11 cellular contexts compared by ENCODE assay signal in the genomic region with DNA sequence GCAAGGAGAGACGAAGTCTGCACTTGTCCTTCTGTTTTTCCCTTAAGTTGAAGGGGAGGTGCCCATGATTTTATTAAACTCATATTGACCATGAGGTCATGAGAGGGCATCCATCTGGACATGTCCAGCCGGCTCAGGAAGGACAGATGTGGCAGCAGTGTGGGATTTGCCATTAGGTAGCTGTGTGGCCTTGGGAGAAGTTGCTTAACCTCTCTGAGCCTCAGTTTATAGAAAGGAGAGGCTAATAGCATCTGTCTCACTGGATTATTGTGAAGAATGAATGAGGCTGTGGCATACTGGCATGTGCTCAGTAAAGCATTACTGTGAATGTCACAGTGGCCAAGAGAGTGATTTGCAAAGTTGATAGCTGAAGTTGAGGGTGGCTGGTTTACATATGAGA. TPM values are rescaled to one million over a fixed set of nuclear protein-coding genes. Genes with fewer than 3 reads are reported as not detected.
A peak's percentile ranks its signal among the peaks of the same experiment; 100 is the strongest.
DNase-seq lines count a peak whose midpoint lies in the region; ATAC-seq, FAIRE-seq and TF ChIP-seq lines count a peak whose summit lies in the region.
"Had no signal": no experiment of that assay in that cellular context is flagged by ENCODE, and none has a peak within 500 bp of the region (broad histone marks: within the 10 kb centered on the region; RNA-seq: fewer than 3 reads in every experiment).

No MANE protein-coding gene starts in this region.

- peak overlapping the region; percentile 52 for H3K27ac Mint-ChIP-seq in mesothelial cell of epicardium

- peaks cover 41% of the 10 kb centered on the region for H3K36me3 ChIP-seq in HUES48 (ENCODE audit: control insufficient read depth, insufficient read depth, low read length)
- H3K36me3 ChIP-seq in K562 (ENCODE audit: control insufficient read depth, insufficient read depth, low read length), result peaks cover 46% of the 10 kb centered on the region

- peak overlapping the region; percentile 98 for H3K4me3 Mint-ChIP-seq in mesothelial cell of epicardium

- no TSS peak for BruUV-seq in K562 (replicated peaks; lab: Mats Ljungman, UMichigan)

- no peak for TF ChIP-seq RAD21 in K562 (CRISPR knock-in tag; conservative IDR thresholded peaks at IDR 0.05 in 1 of 2, IDR thresholded peaks at IDR 0.05 in 1 of 2)

- ATAC-seq in K562, result no peak

- in situ Hi-C loops in K562 (cut with MboI), result no loop called here

- TF ChIP-seq CTCF in AG10803 (conservative IDR thresholded peaks at IDR 0.05; ENCODE audit: low read length) (no peak), K562 (IDR thresholded peaks at IDR 0.05 in 2 of 3, conservative IDR thresholded peaks at IDR 0.05 in 1 of 3; ENCODE audit: insufficient read depth in 2 of 3, low read depth in 1 of 3, low read length in 3 of 3) (no peak), mesothelial cell of epicardium (IDR thresholded peaks at IDR 0.05; ENCODE audit: unreplicated experiment) (no peak)

- H3K9me1 ChIP-seq in K562 (ENCODE audit: control insufficient read depth, insufficient read depth, low read length), result peaks cover 3% of the 10 kb centered on the region

- FAIRE-seq in K562 (lab: Jason Lieb, UNC), result no peak

- H3K4me3 ChIP-seq in AG10803 (ENCODE audit: low read length), result peak overlapping the region; percentile 100
- H3K4me3 ChIP-seq in HUES48 (ENCODE audit: low read depth, low read length), result peak overlapping the region; percentile 99
- peak overlapping the region; percentile 99 for H3K4me3 ChIP-seq in K562

- H3K4me1 Mint-ChIP-seq in mesothelial cell of epicardium, result peaks cover 44% of the 10 kb centered on the region

- H3K36me3 Mint-ChIP-seq in mesothelial cell of epicardium, result peaks cover 20% of the 10 kb centered on the region

- H3K9me3 ChIP-seq in HUES48 (ENCODE audit: control insufficient read depth, insufficient read depth, low read length), result no peaks in the 10 kb centered on the region
- no peaks in the 10 kb centered on the region for H3K9me3 ChIP-seq in K562 (replicated peaks; ENCODE audit: control insufficient read depth, insufficient read depth, low read depth, low read length)
- H3K9me3 ChIP-seq: tibial artery had no signal

- no peaks in the 10 kb centered on the region for H3K27me3 Mint-ChIP-seq in mesothelial cell of epicardium (ENCODE audit: low read depth)

- peaks cover 25% of the 10 kb centered on the region for H3K79me2 ChIP-seq in K562 (ENCODE audit: control insufficient read depth, insufficient read depth, low read length)

- 19% methylated on average over 2 of the region's 2 CpGs for WGBS in K562 (ENCODE audit: insufficient coverage, low coverage, missing lambda C conversion rate)

- H3K27ac ChIP-seq in HUES48 (ENCODE audit: low read depth, low read length), result no peak overlapping the region
- H3K27ac ChIP-seq in K562 (ENCODE audit: extremely low read depth, low read depth, low read length), result no peak overlapping the region; the same call in 2 of the 3 replicates

- H3K27me3 ChIP-seq in HUES48 (ENCODE audit: control insufficient read depth, insufficient read depth, low read length) (peaks cover 5% of the 10 kb centered on the region; the same call in 1 of the 2 replicates), K562 (ENCODE audit: control insufficient read depth in 2 of 2, insufficient read depth in 2 of 2, low read length in 2 of 2) (no peaks in the 10 kb centered on the region)
- H3K27me3 ChIP-seq: tibial artery had no signal

- H3K4me2 ChIP-seq in K562 (ENCODE audit: insufficient read depth, low read length), result peak overlapping the region; percentile 97

- H4K20me1 ChIP-seq in K562 (replicated peaks; ENCODE audit: control insufficient read depth, insufficient read depth, low read length), result no peaks in the 10 kb centered on the region

- H3K4me1 ChIP-seq in HUES48 (ENCODE audit: control insufficient read depth, insufficient read depth, low read length), result no peaks in the 10 kb centered on the region
- peaks cover 6% of the 10 kb centered on the region in 2 experiments; a peak in 3 of 5 replicates for H3K4me1 ChIP-seq in K562 (replicated peaks in 1 of 2; ENCODE audit: control insufficient read depth in 2 of 2, insufficient read depth in 2 of 2, low read length in 2 of 2)

- DNase-seq in AG10803 (ENCODE audit: low read depth) (no peak), K562 (ENCODE audit: extremely low read depth in 1 of 4, low spot score in 3 of 4) (no peak), mesothelial cell of epicardium (ENCODE audit: low spot score in 2 of 2, unreplicated experiment in 2 of 2) (no peak), RKO (ENCODE audit: low spot score) (no peak), superior temporal gyrus (ENCODE audit: extremely low spot score) (no peak), NCI-H2171 treated with DMSO at 0.1 percent for 48 hours (lab: John Stamatoyannopoulos, UW) (no peak), HuH-7.5 (ENCODE audit: low spot score) (no peak)
- DNase-seq: NCI-H526 treated with DMSO at 0.1 percent for 48 hours, nucleus accumbens, tibial artery had no signal

- no peaks in the 10 kb centered on the region for H3K9me3 Mint-ChIP-seq in mesothelial cell of epicardium

- H3K9ac ChIP-seq in HUES48 (ENCODE audit: low read depth, low read length) (no peak overlapping the region), K562 (ENCODE audit: insufficient read depth in 1 of 2, low read depth in 2 of 2, low read length in 2 of 2) (peak overlapping the region; percentile 94 to 97; a peak in 2 of 4 replicates)

- no peak for TF ChIP-seq POLR2A in K562 (conservative IDR thresholded peaks at IDR 0.05)

- CTCF ChIA-PET in K562 (lab: Yijun Ruan, JAX; ENCODE audit: low intra/inter-chr PET ratio), result interaction anchor here (2.2 kb wide), 1 partner anchor 203 kb away, joined by 11 read pairs; no protein-coding TSS in a partner anchor

- TF ChIP-seq EP300 in K562 (IDR thresholded peaks at IDR 0.05; ENCODE audit: low read length), result no peak

- POLR2A ChIA-PET in K562 (lab: Yijun Ruan, JAX), result no interaction called here

- no peak overlapping the region for H2AFZ ChIP-seq in K562 (ENCODE audit: low read depth, low read length)

- intact Hi-C loops in K562 (cut with micrococcal nuclease), result loop anchor here (5.0 kb wide), 2 partner anchors 201 to 586 kb away; a partner anchor contains a TSS

TF ChIP-seq in K562, 482 proteins besides CTCF, POLR2A, EP300 and RAD21:
- no peak for TF ChIP-seq HMGN3 (IDR thresholded peaks at IDR 0.05; ENCODE audit: borderline replicate concordance, extremely low read depth, insufficient read length, low read depth, low read length)
- peak; percentile 33 for TF ChIP-seq ZFP36 (IDR thresholded peaks at IDR 0.05; ENCODE audit: low read depth, low read length, partially characterized antibody)
- TF ChIP-seq KAT7 (CRISPR knock-in tag; IDR thresholded peaks at IDR 0.05; ENCODE audit: borderline replicate concordance), result no peak
- no peak for TF ChIP-seq MIER1 (IDR thresholded peaks at IDR 0.05; ENCODE audit: low read depth)

RNA-seq across cellular contexts. Expression of a gene that starts 1.2 kb away (rescaled TPM):
- 12.8 and 27.3 TPM in 2 replicates for total RNA-seq in K562 (2011; cell fraction: chromatin; rRNA removed; ENCODE audit: low replicate concordance)
- 18.2 and 22.8 TPM in 2 replicates for total RNA-seq in K562 (2011; cell fraction: nucleolus; rRNA removed)
- total RNA-seq in K562 (2011; cell fraction: nucleoplasm; rRNA removed), result 14.2 and 16.1 TPM in 2 replicates
- total RNA-seq in K562 (2014; rRNA removed) (12.3 and 13.9 TPM in 2 replicates), K562 (2014; rRNA removed; fragmentation: Illumina TruSeq; extraction: Trizol) (9.2 and 10.3 TPM in 2 replicates), K562 (2015; rRNA removed; fragmentation: Illumina TruSeq; extraction: Trizol) (11.8 and 12.2 TPM in 2 replicates), K562 (2021) (12.8 and 14.1 TPM in 2 replicates), mesothelial cell of epicardium (14.9 to 16.3 TPM (median 15.5 TPM) in 3 replicates)
- polyA plus RNA-seq in K562 (2011; rRNA removed) (6.2 and 7.2 TPM in 2 replicates), K562 (2014; fragmentation: Illumina TruSeq; extraction: Trizol) (13.1 and 13.4 TPM in 2 replicates), K562 (2014; fragmentation: Nextera tagmentation; extraction: Ambion mirVana) (1 to 10 TPM; 5.9 to 6.1 TPM), K562 (2014; rRNA removed) (10.1 and 12.5 TPM in 2 replicates)
- 8.5 and 8.8 TPM in 2 replicates for polyA plus RNA-seq in K562 (2011; cell fraction: cytosol; rRNA removed)
- polyA plus RNA-seq in K562 (2011; cell fraction: nucleus; rRNA removed), result 5.2 and 5.3 TPM in 2 replicates
- polyA plus RNA-seq in K562 (2012), result 6.9 and 11.7 TPM in 2 replicates
- 10.1 and 14.2 TPM in 2 replicates for polyA minus RNA-seq in K562 (2011; rRNA and poly(A)+ RNA removed)
- 3.6 and 6.3 TPM in 2 replicates for polyA minus RNA-seq in K562 (2011; cell fraction: cytosol; rRNA and poly(A)+ RNA removed)
- polyA minus RNA-seq in K562 (2011; cell fraction: nucleus; rRNA and poly(A)+ RNA removed), result 10.9 and 14.9 TPM in 2 replicates

RNA-seq across cellular contexts. Expression of a gene that starts 18.5 kb away (rescaled TPM):
- 1.4 and 2.2 TPM in 2 replicates for total RNA-seq in K562 (2011; cell fraction: chromatin; rRNA removed; ENCODE audit: low replicate concordance)
- total RNA-seq in K562 (2011; cell fraction: nucleolus; rRNA removed), result 0.92 and 2.7 TPM in 2 replicates
- 0.51 and 1.5 TPM in 2 replicates for total RNA-seq in K562 (2011; cell fraction: nucleoplasm; rRNA removed)
- 0.04 TPM in 1 of 2 replicates, not detected in the other for total RNA-seq in K562 (2014; rRNA removed)
- 0.06 TPM in 1 of 2 replicates, not detected in the other for total RNA-seq in K562 (2014; rRNA removed; fragmentation: Illumina TruSeq; extraction: Trizol)
- not detected in 2 replicates for total RNA-seq in K562 (2015; rRNA removed; fragmentation: Illumina TruSeq; extraction: Trizol)
- total RNA-seq in K562 (2021), result 0.27 and 0.34 TPM in 2 replicates
- 0.31 and 0.35 TPM in 2 replicates for polyA plus RNA-seq in K562 (2011; rRNA removed)
- 0.44 and 0.51 TPM in 2 replicates for polyA plus RNA-seq in K562 (2011; cell fraction: cytosol; rRNA removed)
- 0.20 and 0.70 TPM in 2 replicates for polyA plus RNA-seq in K562 (2011; cell fraction: nucleus; rRNA removed)
- 0.25 and 0.60 TPM in 2 replicates for polyA plus RNA-seq in K562 (2012)
- 0.11 and 0.39 TPM in 2 replicates for polyA plus RNA-seq in K562 (2014; fragmentation: Illumina TruSeq; extraction: Trizol)
- not detected for polyA plus RNA-seq in K562 (2014; fragmentation: Nextera tagmentation; extraction: Ambion mirVana)
- polyA plus RNA-seq in K562 (2014; rRNA removed), result 0.08 TPM in 1 of 2 replicates, not detected in the other
- polyA minus RNA-seq in K562 (2011; rRNA and poly(A)+ RNA removed), result 0.63 and 0.66 TPM in 2 replicates
- polyA minus RNA-seq in K562 (2011; cell fraction: cytosol; rRNA and poly(A)+ RNA removed), result 3.7 TPM in 1 of 2 replicates, not detected in the other
- not detected in 2 replicates for polyA minus RNA-seq in K562 (2011; cell fraction: nucleus; rRNA and poly(A)+ RNA removed)
- total RNA-seq in mesothelial cell of epicardium, result 99.1 to 107 TPM (median 106 TPM) in 3 replicates

Comparison
In these comparisons a context has a peak if more than half of its experiments do, and no peak if none do; other contexts are left out.
1. RNA of a gene that starts 18.5 kb away (total RNA-seq): 99.1 to 107 TPM in mesothelial cell of epicardium; 0.04 to 2.7 TPM in K562; every median in the first group is over 10 times any median in the second.
2. Peak in every context shown above with its lines, with median percentiles within 50 percentile points of each other: H3K4me3 ChIP-seq.